In genomic region chr1:98201640-98202039, GRCh38 we compare ENCODE assay signal across 21 cellular contexts.
A peak's percentile ranks its signal among the peaks of the same experiment; 100 is the strongest.
DNase-seq lines count a peak whose midpoint lies in the region; ATAC-seq and TF ChIP-seq lines count a peak whose summit lies in the region.
"Had no signal": no experiment of that assay in that cellular context is flagged by ENCODE, and none has a peak within 500 bp of the region (broad histone marks: within the 10 kb centered on the region; RNA-seq: fewer than 3 reads in every experiment).

No MANE protein-coding gene starts in this region.

- H3K4me3 Mint-ChIP-seq in mesothelial cell of epicardium, result no peak overlapping the region
- H3K4me3 Mint-ChIP-seq: activated CD4-positive, alpha-beta T cell treated with anti-CD3 and anti-CD28 coated beads, Interleukin-2, amount 10 ng/mL, durations not matched to agents 24 days and 14 days; GM23338; natural killer cell had no signal

- H3K4me3 ChIP-seq in cardiac fibroblast (replicated peaks in 1 of 2; ENCODE audit: low read depth in 2 of 2, low read length in 2 of 2), result no peak overlapping the region
- H3K4me3 ChIP-seq: body of pancreas, GM23338 had no signal

- no peaks in the 10 kb centered on the region for H3K27me3 Mint-ChIP-seq in mesothelial cell of epicardium (ENCODE audit: low read depth)

- intact Hi-C loops in left cardiac atrium (cut with DNase I), result no loop called here

- DNase-seq in AG08395 (ENCODE audit: low spot score) (peak; percentile 44), LHCN-M2 (ENCODE audit: low read depth) (peak; percentile 37), cardiac fibroblast (ENCODE audit: low read depth in 2 of 2) (peak; percentile 43 to 48), mesothelial cell of epicardium (ENCODE audit: low spot score in 2 of 2, unreplicated experiment in 2 of 2) (no peak), COLO668 (lab: John Stamatoyannopoulos, UW; ENCODE audit: unreplicated experiment) (no peak), left cardiac atrium (no peak), NCI-H510A (lab: John Stamatoyannopoulos, UW) (no peak)
- DNase-seq: activated CD4-positive, alpha-beta T cell treated with anti-CD3 and anti-CD28 coated beads, Interleukin-2, amount 10 ng/mL, durations not matched to agents 24 days and 14 days; activated CD8-positive, alpha-beta memory T cell treated with anti-CD3 and anti-CD28 coated beads, Interleukin-2, amount 50 U/mL, for 48 hours; activated naive CD4-positive, alpha-beta T cell; body of pancreas; Caco-2; mammary epithelial cell; natural killer cell; NCI-H1092 treated with DMSO at 0.1 percent for 48 hours; NCI-H774; stimulated activated naive CD4-positive, alpha-beta T cell treated with Interleukin-2 at 50 U/mL for 16 hours; trophoblast cell had no signal

- H3K4me1 Mint-ChIP-seq in mesothelial cell of epicardium, result peaks cover 48% of the 10 kb centered on the region
- H3K4me1 Mint-ChIP-seq: activated CD4-positive, alpha-beta T cell treated with anti-CD3 and anti-CD28 coated beads, Interleukin-2, amount 10 ng/mL, durations not matched to agents 24 days and 14 days had no signal

- H3K27ac Mint-ChIP-seq in mesothelial cell of epicardium, result peak overlapping the region; percentile 77
- H3K27ac Mint-ChIP-seq: activated CD4-positive, alpha-beta T cell treated with anti-CD3 and anti-CD28 coated beads, Interleukin-2, amount 10 ng/mL, durations not matched to agents 24 days and 14 days; GM23338; natural killer cell had no signal

- TF ChIP-seq CTCF in cardiac fibroblast (IDR thresholded peaks at IDR 0.05; ENCODE audit: low read depth, low read length), result no peak
- TF ChIP-seq CTCF in mesothelial cell of epicardium (IDR thresholded peaks at IDR 0.05; ENCODE audit: unreplicated experiment), result no peak

- no peak for ATAC-seq in GM21786 (IDR thresholded peaks at IDR 0.05; ENCODE audit: unreplicated experiment)
- ATAC-seq in left cardiac atrium, result no peak
- ATAC-seq: body of pancreas, GM23338, natural killer cell, Panc1 had no signal

- peaks cover 8% of the 10 kb centered on the region for H3K9me3 Mint-ChIP-seq in mesothelial cell of epicardium
- H3K9me3 Mint-ChIP-seq: activated CD4-positive, alpha-beta T cell treated with anti-CD3 and anti-CD28 coated beads, Interleukin-2, amount 10 ng/mL, durations not matched to agents 24 days and 14 days; GM23338 had no signal

- no peaks in the 10 kb centered on the region for H3K36me3 Mint-ChIP-seq in mesothelial cell of epicardium
- H3K36me3 Mint-ChIP-seq: natural killer cell had no signal

Comparison
In these comparisons a context has a peak if more than half of its experiments do, and no peak if none do; other contexts are left out.
1. DNase-seq: peak in AG08395 (single experiment), LHCN-M2 (single experiment) and cardiac fibroblast (2 of 2); none in mesothelial cell of epicardium (0 of 2), COLO668 (single experiment), left cardiac atrium (single experiment) and NCI-H510A (single experiment).